24 cellular contexts compared by ENCODE assay signal in genomic region chr4:10120943-10121567, GRCh38. TPM values are rescaled to one million over a fixed set of nuclear protein-coding genes. Genes with fewer than 3 reads are reported as not detected.
DNase-seq lines count a peak whose midpoint lies in the region; ATAC-seq, FAIRE-seq and TF ChIP-seq lines count a peak whose summit lies in the region.
"Had no signal": no experiment of that assay in that cellular context is flagged by ENCODE, and none has a peak within 500 bp of the region (broad histone marks: within the 10 kb centered on the region; RNA-seq: fewer than 3 reads in every experiment).

No MANE protein-coding gene starts in this region.

- peaks cover 0 to 4% of the 10 kb centered on the region in 2 experiments; a peak in 1 of 5 replicates for H3K27me3 ChIP-seq in K562 (ENCODE audit: control insufficient read depth in 2 of 2, insufficient read depth in 2 of 2, low read length in 2 of 2)
- no peaks in the 10 kb centered on the region for H3K27me3 ChIP-seq in mesenchymal stem cell (ENCODE audit: control insufficient read depth in 1 of 2, insufficient read depth in 1 of 2, low read length in 2 of 2)
- no peaks in the 10 kb centered on the region for H3K27me3 ChIP-seq in upper lobe of left lung
- H3K27me3 ChIP-seq in right cardiac atrium (ENCODE audit: control insufficient read depth, insufficient read depth), result no peaks in the 10 kb centered on the region
- H3K27me3 ChIP-seq: brain microvascular endothelial cell, esophagus squamous epithelium, gastroesophageal sphincter, SJSA1, suprapubic skin had no signal

- peak overlapping the region; percentile 8 for H2AK5ac ChIP-seq in mesenchymal stem cell (ENCODE audit: low read length, severe bottlenecking)

- TF ChIP-seq EP300 in K562 (IDR thresholded peaks at IDR 0.05; ENCODE audit: low read length) (no peak), upper lobe of left lung (IDR thresholded peaks at IDR 0.05) (peak in 3 of 4 donors; percentile 55 to 91 (median 63))

- POLR2A ChIA-PET in K562 (lab: Yijun Ruan, JAX), result interaction anchor here (0.7 to 7.3 kb wide), 8 partner anchors 13 to 340 kb away, joined by 3 to 216 read pairs (median 4); no protein-coding TSS in a partner anchor

- peak overlapping the region; percentile 66 for H3K27ac Mint-ChIP-seq in activated CD4-positive, alpha-beta T cell treated with anti-CD3 and anti-CD28 coated beads, Interleukin-2, amount 10 ng/mL, durations not matched to agents 24 days and 14 days
- H3K27ac Mint-ChIP-seq: activated T-helper 17 cell treated with anti-CD3 and anti-CD28 coated beads, Interleukin-2, amount 50 U/mL, for 72 hours; effector memory CD8-positive, alpha-beta T cell; natural killer cell had no signal

- TF ChIP-seq CTCF in K562 (IDR thresholded peaks at IDR 0.05 in 2 of 3, conservative IDR thresholded peaks at IDR 0.05 in 1 of 3; ENCODE audit: insufficient read depth in 2 of 3, low read depth in 1 of 3, low read length in 3 of 3) (no peak), upper lobe of left lung (IDR thresholded peaks at IDR 0.05) (no peak)

- no peak overlapping the region for H3K23ac ChIP-seq in mesenchymal stem cell (ENCODE audit: low read length in 2 of 2)

- H2BK12ac ChIP-seq in mesenchymal stem cell (ENCODE audit: low read length in 2 of 2), result no peak overlapping the region

- peaks cover 4% of the 10 kb centered on the region for H3K9me3 Mint-ChIP-seq in activated CD4-positive, alpha-beta T cell treated with anti-CD3 and anti-CD28 coated beads, Interleukin-2, amount 10 ng/mL, durations not matched to agents 24 days and 14 days
- H3K9me3 Mint-ChIP-seq: activated CD4-positive, alpha-beta T cell treated with anti-CD3 and anti-CD28 coated beads, Interleukin-2, amount 10 ng/mL, durations not matched to agents 7 days and 5 days; activated T-helper 17 cell treated with anti-CD3 and anti-CD28 coated beads, Interleukin-2, amount 50 U/mL, for 72 hours; effector memory CD8-positive, alpha-beta T cell; natural killer cell had no signal

- H3K9me3 ChIP-seq in K562 (replicated peaks; ENCODE audit: control insufficient read depth, insufficient read depth, low read depth, low read length), result no peaks in the 10 kb centered on the region
- H3K9me3 ChIP-seq in mesenchymal stem cell (ENCODE audit: control insufficient read depth, low read length), result no peaks in the 10 kb centered on the region
- H3K9me3 ChIP-seq in upper lobe of left lung, result no peaks in the 10 kb centered on the region
- no peaks in the 10 kb centered on the region for H3K9me3 ChIP-seq in right cardiac atrium (ENCODE audit: control insufficient read depth, low read length)
- H3K9me3 ChIP-seq: esophagus squamous epithelium, gastroesophageal sphincter, SJSA1, suprapubic skin had no signal

- H2BK120ac ChIP-seq in mesenchymal stem cell (ENCODE audit: low read depth, low read length), result no peak overlapping the region

- H4K8ac ChIP-seq in mesenchymal stem cell (ENCODE audit: low read length), result no peak overlapping the region

- no peak overlapping the region for H3K4me2 ChIP-seq in K562 (ENCODE audit: insufficient read depth, low read length)
- H3K4me2 ChIP-seq in mesenchymal stem cell (ENCODE audit: low read length, poor library complexity, severe bottlenecking), result no peak overlapping the region

- 0 out of 2 replicates have a peak overlapping the region, but pooled peaks have one; percentile 40 for H2AFZ ChIP-seq in K562 (ENCODE audit: low read depth, low read length)
- no peak overlapping the region for H2AFZ ChIP-seq in mesenchymal stem cell (ENCODE audit: low read depth, low read length)

- no peak for TF ChIP-seq RAD21 in K562 (CRISPR knock-in tag; conservative IDR thresholded peaks at IDR 0.05 in 1 of 2, IDR thresholded peaks at IDR 0.05 in 1 of 2)

- H3K79me1 ChIP-seq in mesenchymal stem cell (replicated peaks; ENCODE audit: low read length, poor library complexity, severe bottlenecking), result peaks cover 2% of the 10 kb centered on the region

- no peak overlapping the region for H3K27ac ChIP-seq in K562 (ENCODE audit: extremely low read depth, low read depth, low read length)
- H3K27ac ChIP-seq in mesenchymal stem cell (ENCODE audit: low read length, poor library complexity, severe bottlenecking), result peak overlapping the region; percentile 4
- peak overlapping the region in 3 of 4 donors; percentile 0 to 43 (median 36) for H3K27ac ChIP-seq in upper lobe of left lung
- no peak overlapping the region for H3K27ac ChIP-seq in right cardiac atrium (ENCODE audit: low read length)
- H3K27ac ChIP-seq: brain microvascular endothelial cell, esophagus squamous epithelium, SJSA1, suprapubic skin had no signal

- CTCF ChIA-PET in K562 (lab: Yijun Ruan, JAX; ENCODE audit: low intra/inter-chr PET ratio), result no interaction called here

- peaks cover 14% of the 10 kb centered on the region for H3K79me2 ChIP-seq in K562 (ENCODE audit: control insufficient read depth, insufficient read depth, low read length)

- intact Hi-C loops in activated CD4-positive, alpha-beta T cell treated with anti-CD3 and anti-CD28 coated beads, Interleukin-2, amount 10 ng/mL, durations not matched to agents 24 days and 14 days (cut with micrococcal nuclease), result no loop called here
- intact Hi-C loops in K562 (cut with micrococcal nuclease), result no loop called here
- intact Hi-C loops in right cardiac atrium (cut with DNase I), result no loop called here

- in situ Hi-C loops in K562 (cut with MboI), result no loop called here

- H3K9ac ChIP-seq in K562 (ENCODE audit: insufficient read depth in 1 of 2, low read depth in 2 of 2, low read length in 2 of 2) (no peak overlapping the region), mesenchymal stem cell (ENCODE audit: low read length) (no peak overlapping the region)

- DNase-seq in activated CD4-positive, alpha-beta T cell treated with anti-CD3 and anti-CD28 coated beads, Interleukin-2, amount 10 ng/mL, durations not matched to agents 24 days and 14 days, result peak; percentile 58
- no peak for DNase-seq in activated CD4-positive, alpha-beta T cell treated with anti-CD3 and anti-CD28 coated beads, Interleukin-2, amount 50 U/mL, for 1 hour
- DNase-seq in K562 (ENCODE audit: extremely low read depth in 1 of 4, low spot score in 3 of 4) (no peak), mesenchymal stem cell (no peak), upper lobe of left lung (peak in 1 of 2 donors; percentile 77), AML-193 (lab: John Stamatoyannopoulos, UW) (no peak), UCSD-AML1 (lab: John Stamatoyannopoulos, UW; ENCODE audit: unreplicated experiment) (no peak), right cardiac atrium (no peak)
- DNase-seq: activated CD4-positive, alpha-beta T cell treated with anti-CD3 and anti-CD28 coated beads, Interleukin-2, amount 10 ng/mL, durations not matched to agents 7 days and 5 days; brain microvascular endothelial cell; COR-L47; effector memory CD8-positive, alpha-beta T cell; esophagus squamous epithelium; GOT3; islet precursor cell; natural killer cell; NCI-H1092 treated with DMSO at 0.1 percent for 48 hours; NCI-H2029 treated with DMSO at 0.1 percent for 48 hours; T-helper 2 cell had no signal

- BruUV-seq in K562 (replicated peaks; lab: Mats Ljungman, UMichigan), result no TSS peak

- H4K91ac ChIP-seq in mesenchymal stem cell (ENCODE audit: low read length), result no peak overlapping the region

- no peak for FAIRE-seq in K562 (lab: Jason Lieb, UNC)

- peaks cover 59% of the 10 kb centered on the region for H3K4me1 Mint-ChIP-seq in activated CD4-positive, alpha-beta T cell treated with anti-CD3 and anti-CD28 coated beads, Interleukin-2, amount 10 ng/mL, durations not matched to agents 24 days and 14 days

- no peak overlapping the region for H3K4ac ChIP-seq in mesenchymal stem cell (ENCODE audit: low read depth in 1 of 2, low read length in 2 of 2)

- H2BK5ac ChIP-seq in mesenchymal stem cell (ENCODE audit: low read depth, low read length, poor library complexity, severe bottlenecking), result no peak overlapping the region

- no peak for TF ChIP-seq POLR2A in K562 (conservative IDR thresholded peaks at IDR 0.05)
- no peak for TF ChIP-seq POLR2A in upper lobe of left lung (IDR thresholded peaks at IDR 0.05)

- H3K4me1 ChIP-seq in K562 (replicated peaks in 1 of 2; ENCODE audit: control insufficient read depth in 2 of 2, insufficient read depth in 2 of 2, low read length in 2 of 2), result peaks cover 13 to 31% of the 10 kb centered on the region in 2 experiments
- peaks cover 30% of the 10 kb centered on the region for H3K4me1 ChIP-seq in mesenchymal stem cell (ENCODE audit: control insufficient read depth, insufficient read depth, low read depth, low read length)
- peaks cover 23 to 43% (median 42%) of the 10 kb centered on the region in 4 donors for H3K4me1 ChIP-seq in upper lobe of left lung
- peaks cover 3% of the 10 kb centered on the region for H3K4me1 ChIP-seq in right cardiac atrium (ENCODE audit: control insufficient read depth, insufficient read depth, low read length)

- no peak overlapping the region for H2BK15ac ChIP-seq in mesenchymal stem cell (ENCODE audit: low read depth, poor library complexity, severe bottlenecking)

- no peak overlapping the region for H3K14ac ChIP-seq in mesenchymal stem cell (ENCODE audit: low read length in 2 of 2)

- H4K20me1 ChIP-seq in K562 (replicated peaks; ENCODE audit: control insufficient read depth, insufficient read depth, low read length), result no peaks in the 10 kb centered on the region

- no peaks in the 10 kb centered on the region for H3K36me3 ChIP-seq in K562 (ENCODE audit: control insufficient read depth, insufficient read depth, low read length)
- H3K36me3 ChIP-seq in mesenchymal stem cell (ENCODE audit: control insufficient read depth in 1 of 2, insufficient read depth in 2 of 2, low read depth in 1 of 2, low read length in 2 of 2), result no peaks in the 10 kb centered on the region
- H3K36me3 ChIP-seq in upper lobe of left lung, result no peaks in the 10 kb centered on the region
- H3K36me3 ChIP-seq: esophagus squamous epithelium, gastroesophageal sphincter, suprapubic skin had no signal

- no peak overlapping the region for H3K4me3 Mint-ChIP-seq in activated CD4-positive, alpha-beta T cell treated with anti-CD3 and anti-CD28 coated beads, Interleukin-2, amount 10 ng/mL, durations not matched to agents 24 days and 14 days
- H3K4me3 Mint-ChIP-seq: activated CD4-positive, alpha-beta T cell treated with anti-CD3 and anti-CD28 coated beads, Interleukin-2, amount 10 ng/mL, durations not matched to agents 7 days and 5 days; activated T-helper 17 cell treated with anti-CD3 and anti-CD28 coated beads, Interleukin-2, amount 50 U/mL, for 72 hours; effector memory CD8-positive, alpha-beta T cell; natural killer cell had no signal

- WGBS in K562 (ENCODE audit: insufficient coverage, low coverage, missing lambda C conversion rate), result 62% methylated on average over 11 of the region's 11 CpGs
- WGBS in mesenchymal stem cell, result 90% methylated on average over 11 of the region's 11 CpGs
- WGBS in upper lobe of left lung, 2 donors, result 62 to 81% methylated on average over 11 of the region's 11 CpGs
- WGBS in right cardiac atrium, result 86% methylated on average over 11 of the region's 11 CpGs

- no peak overlapping the region for H3K4me3 ChIP-seq in K562
- no peak overlapping the region for H3K4me3 ChIP-seq in mesenchymal stem cell (ENCODE audit: insufficient read depth in 1 of 2, low read depth in 1 of 2, low read length in 2 of 2)
- no peak overlapping the region for H3K4me3 ChIP-seq in upper lobe of left lung
- H3K4me3 ChIP-seq in right cardiac atrium (ENCODE audit: low read length), result no peak overlapping the region
- H3K4me3 ChIP-seq: esophagus squamous epithelium, gastroesophageal sphincter, SJSA1, suprapubic skin had no signal

- no peak for ATAC-seq in K562
- peak in 1 of 2 donors; percentile 45 for ATAC-seq in upper lobe of left lung (ENCODE audit: low FRiP score in 2 of 2)
- ATAC-seq in right cardiac atrium, result no peak
- ATAC-seq: activated T-helper 17 cell treated with anti-CD3 and anti-CD28 coated beads, Interleukin-2, amount 50 U/mL, for 72 hours; effector memory CD8-positive, alpha-beta T cell; gastroesophageal sphincter; natural killer cell; Panc1 had no signal

- no peak overlapping the region for H3K18ac ChIP-seq in mesenchymal stem cell (ENCODE audit: low read depth in 1 of 2, low read length in 2 of 2)

- H3K27me3 Mint-ChIP-seq in activated CD4-positive, alpha-beta T cell treated with anti-CD3 and anti-CD28 coated beads, Interleukin-2, amount 10 ng/mL, durations not matched to agents 24 days and 14 days, result no peaks in the 10 kb centered on the region
- H3K27me3 Mint-ChIP-seq: activated CD4-positive, alpha-beta T cell treated with anti-CD3 and anti-CD28 coated beads, Interleukin-2, amount 10 ng/mL, durations not matched to agents 7 days and 5 days; activated T-helper 17 cell treated with anti-CD3 and anti-CD28 coated beads, Interleukin-2, amount 50 U/mL, for 72 hours had no signal

- H3K9me1 ChIP-seq in K562 (ENCODE audit: control insufficient read depth, insufficient read depth, low read length), result no peaks in the 10 kb centered on the region

- H3K36me3 Mint-ChIP-seq in activated CD4-positive, alpha-beta T cell treated with anti-CD3 and anti-CD28 coated beads, Interleukin-2, amount 10 ng/mL, durations not matched to agents 24 days and 14 days (ENCODE audit: low read depth), result peaks cover under 1% of the 10 kb centered on the region
- H3K36me3 Mint-ChIP-seq: natural killer cell had no signal

RNA-seq across cellular contexts. Expression of gene WDR1, which starts 4.5 kb away (rescaled TPM):
- total RNA-seq in activated CD4-positive, alpha-beta T cell treated with anti-CD3 and anti-CD28 coated beads, Interleukin-2, amount 10 ng/mL, durations not matched to agents 24 days and 14 days, result 369 and 376 TPM in 2 replicates
- total RNA-seq in K562 (2011; cell fraction: chromatin; rRNA removed; ENCODE audit: low replicate concordance), result 72.4 and 125 TPM in 2 replicates
- 75.3 and 90.2 TPM in 2 replicates for total RNA-seq in K562 (2011; cell fraction: nucleolus; rRNA removed)
- 64.2 and 70.3 TPM in 2 replicates for total RNA-seq in K562 (2011; cell fraction: nucleoplasm; rRNA removed)
- 151 and 154 TPM in 2 replicates for total RNA-seq in K562 (2014; rRNA removed)
- total RNA-seq in K562 (2014; rRNA removed; fragmentation: Illumina TruSeq; extraction: Trizol), result 111 and 112 TPM in 2 replicates
- total RNA-seq in K562 (2015; rRNA removed; fragmentation: Illumina TruSeq; extraction: Trizol), result 120 and 124 TPM in 2 replicates
- total RNA-seq in K562 (2021), result 186 and 213 TPM in 2 replicates
- 140 and 186 TPM in 2 replicates for polyA plus RNA-seq in K562 (2011; rRNA removed)
- polyA plus RNA-seq in K562 (2011; cell fraction: cytosol; rRNA removed), result 176 and 298 TPM in 2 replicates
- 133 and 190 TPM in 2 replicates for polyA plus RNA-seq in K562 (2011; cell fraction: nucleus; rRNA removed)
- 144 and 177 TPM in 2 replicates for polyA plus RNA-seq in K562 (2012)
- 139 and 149 TPM in 2 replicates for polyA plus RNA-seq in K562 (2014; fragmentation: Illumina TruSeq; extraction: Trizol)
- polyA plus RNA-seq in K562 (2014; fragmentation: Nextera tagmentation; extraction: Ambion mirVana), result 10 to 100 TPM; 16.1 to 23.0 TPM
- polyA plus RNA-seq in K562 (2014; rRNA removed), result 120 and 125 TPM in 2 replicates
- 188 and 256 TPM in 2 replicates for polyA minus RNA-seq in K562 (2011; rRNA and poly(A)+ RNA removed)
- 111 and 132 TPM in 2 replicates for polyA minus RNA-seq in K562 (2011; cell fraction: cytosol; rRNA and poly(A)+ RNA removed)
- polyA minus RNA-seq in K562 (2011; cell fraction: nucleus; rRNA and poly(A)+ RNA removed), result 53.7 and 56.2 TPM in 2 replicates
- 208 TPM for polyA plus RNA-seq in mesenchymal stem cell (2013, experiment 1 of 2)
- 215 TPM for polyA plus RNA-seq in mesenchymal stem cell (2013, experiment 2 of 2)
- total RNA-seq in upper lobe of left lung, result 100 to 1,000 TPM; 135 to 307 (median 183) TPM
- total RNA-seq in right cardiac atrium, result 100 to 1,000 TPM; 181 to 280 (median 218) TPM
- 116 TPM for polyA plus RNA-seq in right cardiac atrium

Comparison
In these comparisons a context has a peak if more than half of its experiments do, and no peak if none do; other contexts are left out.
1. H3K27ac ChIP-seq: peak in mesenchymal stem cell (single experiment) and upper lobe of left lung (3 of 4); none in K562 (single experiment) and right cardiac atrium (single experiment).